14 cellular contexts compared by ENCODE assay signal in genomic region chr12:77001181-77001758, GRCh38.
"Had no signal": no experiment of that assay in that cellular context is flagged by ENCODE, and none has a peak within 500 bp of the region (broad histone marks: within the 10 kb centered on the region; RNA-seq: fewer than 3 reads in every experiment).

No MANE protein-coding gene starts in this region.

- H3K27ac ChIP-seq: gastrocnemius medialis, parathyroid adenoma, thoracic aorta had no signal

- H2AFZ ChIP-seq: parathyroid adenoma had no signal

- H3K36me3 ChIP-seq: gastrocnemius medialis, thoracic aorta had no signal

- FAIRE-seq: kidney had no signal

- H3K27me3 ChIP-seq: gastrocnemius medialis had no signal

- DNase-seq: activated CD4-positive, alpha-beta T cell treated with anti-CD3 and anti-CD28 coated beads, Interleukin-2, amount 50 U/mL, for 4 hours; activated T-cell treated with anti-CD3 and anti-CD28 coated beads, Interleukin-2, amount 50 U/mL, for 1 hour; amniotic stem cell; cortex of kidney; effector CD8-positive, alpha-beta T cell; gastrocnemius medialis; kidney; retina; stimulated activated CD4-positive, alpha-beta T cell treated with anti-CD3 and anti-CD28 coated beads, Interleukin-4, amount 100 ng/mL, for 4 hours; stimulated activated naive CD8-positive, alpha-beta T cell treated with anti-CD3 and anti-CD28 coated beads, Interleukin-15, amount 100 ng/mL, for 72 hours had no signal

- H3K79me2 ChIP-seq: parathyroid adenoma had no signal

- H3K4me1 ChIP-seq: gastrocnemius medialis, parathyroid adenoma had no signal

- H3K9ac ChIP-seq: parathyroid adenoma had no signal

- ATAC-seq: activated CD4-positive, CD25-positive, alpha-beta regulatory T cell treated with anti-CD3 and anti-CD28 coated beads, Interleukin-2, amount 50 U/mL, for 24 hours; activated naive CD4-positive, alpha-beta T cell treated with anti-CD3 and anti-CD28 coated beads, Interleukin-2, amount 50 U/mL, for 72 hours; gastrocnemius medialis; stimulated activated naive CD8-positive, alpha-beta T cell treated with anti-CD3 and anti-CD28 coated beads, Interleukin-15, amount 100 ng/mL, for 72 hours had no signal

- H3K4me3 ChIP-seq: gastrocnemius medialis, thoracic aorta had no signal

- H3K9me3 ChIP-seq: gastrocnemius medialis, thoracic aorta had no signal
